Comparison of ENCODE assay signal across 8 cellular contexts in genomic region chr7:146115665-146116451, GRCh38. TPM values are rescaled to one million over a fixed set of nuclear protein-coding genes. Genes with fewer than 3 reads are reported as not detected.
A peak's percentile ranks its signal among the peaks of the same experiment; 100 is the strongest.
DNase-seq lines count a peak whose midpoint lies in the region; ATAC-seq and TF ChIP-seq lines count a peak whose summit lies in the region.

No MANE protein-coding gene starts in this region.

- H3K27me3 ChIP-seq in smooth muscle cell (ENCODE audit: low read depth): peaks cover 42% of the 10 kb centered on the region

- CTCF ChIA-PET in RWPE1 (lab: Yijun Ruan, JAX): no interaction called here

- no peaks in the 10 kb centered on the region for H3K36me3 ChIP-seq in smooth muscle cell (ENCODE audit: low read depth)

- H3K4me2 ChIP-seq in smooth muscle cell: peak overlapping the region; percentile 96

- no peaks in the 10 kb centered on the region for H3K79me2 ChIP-seq in smooth muscle cell (ENCODE audit: low read depth)

- H3K4me1 ChIP-seq in smooth muscle cell (ENCODE audit: low read depth): peaks cover 7% of the 10 kb centered on the region

- TF ChIP-seq CTCF in RWPE1 (conservative IDR thresholded peaks at IDR 0.05; ENCODE audit: low read depth) (no peak), chondrocyte (IDR thresholded peaks at IDR 0.05) (peak; percentile 16), smooth muscle cell (IDR thresholded peaks at IDR 0.05; ENCODE audit: borderline replicate concordance, insufficient read depth, poor library complexity, severe bottlenecking) (no peak)

- no peak overlapping the region for H3K9ac ChIP-seq in smooth muscle cell (ENCODE audit: low read depth)

- ATAC-seq in HG03521 (IDR thresholded peaks at IDR 0.05; ENCODE audit: unreplicated experiment) (peak; percentile 54), HG03108 (IDR thresholded peaks at IDR 0.05; ENCODE audit: unreplicated experiment) (no peak), GM18909 (IDR thresholded peaks at IDR 0.05; ENCODE audit: poor library complexity, unreplicated experiment) (no peak)

- no peaks in the 10 kb centered on the region for H3K9me3 ChIP-seq in smooth muscle cell (replicated peaks; ENCODE audit: low read depth)

- peak overlapping the region; percentile 54 for H3K4me3 ChIP-seq in smooth muscle cell

- H3K4me1 Mint-ChIP-seq in chondrocyte (ENCODE audit: low read depth): peaks cover 15% of the 10 kb centered on the region

- H3K4me3 Mint-ChIP-seq in chondrocyte (ENCODE audit: unreplicated experiment): peak overlapping the region; percentile 87

- no peaks in the 10 kb centered on the region for H3K9me3 Mint-ChIP-seq in chondrocyte (ENCODE audit: low read depth)

- peaks cover 10% of the 10 kb centered on the region for H3K27me3 Mint-ChIP-seq in chondrocyte (ENCODE audit: low read depth)

- 2% methylated on average over 39 of the region's 68 CpGs for WGBS in smooth muscle cell (ENCODE audit: low lambda C conversion rate)

- H3F3A ChIP-seq in smooth muscle cell (ENCODE audit: low read depth): peaks cover 4% of the 10 kb centered on the region

- H2AFZ ChIP-seq in smooth muscle cell (ENCODE audit: low read depth): peak overlapping the region; percentile 79

- no peak overlapping the region for H3K27ac ChIP-seq in RWPE1
- H3K27ac ChIP-seq in smooth muscle cell (ENCODE audit: low read depth): no peak overlapping the region

- no peaks in the 10 kb centered on the region for H3K36me3 Mint-ChIP-seq in chondrocyte (ENCODE audit: low read depth)

- H4K20me1 ChIP-seq in smooth muscle cell (ENCODE audit: low read depth): no peaks in the 10 kb centered on the region

- POLR2A ChIA-PET in RWPE1 (lab: Yijun Ruan, JAX; ENCODE audit: low non-redundant PET): no interaction called here

- DNase-seq in DMS153 (lab: John Stamatoyannopoulos, UW) (peak; percentile 62), RWPE1 (ENCODE audit: low spot score) (peak; percentile 4), chondrocyte (ENCODE audit: low spot score) (peak; percentile 86), iris pigment epithelial cell (ENCODE audit: low read depth) (peak; percentile 54), smooth muscle cell (lab: John Stamatoyannopoulos, UW; ENCODE audit: unreplicated experiment) (peak; percentile 36)

- no peak overlapping the region for H3K27ac Mint-ChIP-seq in chondrocyte (ENCODE audit: unreplicated experiment)

RNA-seq across cellular contexts. Expression of gene CNTNAP2, which starts 0.7 kb away (rescaled TPM):
- total RNA-seq in chondrocyte (0.27 to 1.2 TPM (median 0.36 TPM) in 3 replicates), smooth muscle cell (9.0 and 11.7 TPM in 2 replicates)
- polyA plus RNA-seq in smooth muscle cell: 1.7 and 5.8 TPM in 2 replicates

Comparison
In these comparisons a context has a peak if more than half of its experiments do, and no peak if none do; other contexts are left out.
1. DNase-seq: peak in every context shown above with its lines; median percentile 86 in chondrocyte; 62 in DMS153; 54 in iris pigment epithelial cell; 36 in smooth muscle cell; 4 in RWPE1.